In genomic region chr15:90230071-90230494, GRCh38 we compare ENCODE assay signal across 2 cellular contexts.
TF ChIP-seq lines count a peak whose summit lies in the region.

No MANE protein-coding gene starts in this region.

TF ChIP-seq in K562, 482 proteins besides CTCF, POLR2A, EP300 and RAD21 (continues in another document):
- TF ChIP-seq CCAR2 (IDR thresholded peaks at IDR 0.05; ENCODE audit: low read depth, low read length) (no peak), SMC3 (conservative IDR thresholded peaks at IDR 0.05; ENCODE audit: insufficient read depth, low read depth, low read length) (no peak), CSDE1 (IDR thresholded peaks at IDR 0.05) (no peak), ZNF79 (CRISPR knock-in tag; IDR thresholded peaks at IDR 0.05; ENCODE audit: low read depth) (no peak), SREBF2 (CRISPR knock-in tag; IDR thresholded peaks at IDR 0.05) (no peak), CGGBP1 (CRISPR knock-in tag; IDR thresholded peaks at IDR 0.05) (no peak), BHLHE40 (IDR thresholded peaks at IDR 0.05; ENCODE audit: low read length) (no peak), VEZF1 (CRISPR knock-in tag; IDR thresholded peaks at IDR 0.05) (no peak), RBFOX2 (IDR thresholded peaks at IDR 0.05; ENCODE audit: low read depth, low read length) (peak; percentile 17; the same call in 1 of the 2 replicates), TCF15 (CRISPR knock-in tag; IDR thresholded peaks at IDR 0.05) (no peak), ZNF133 (CRISPR knock-in tag; IDR thresholded peaks at IDR 0.05) (no peak), ARID3A (IDR thresholded peaks at IDR 0.05; ENCODE audit: borderline replicate concordance, low read depth, low read length) (no peak), PCBP1 (IDR thresholded peaks at IDR 0.05; ENCODE audit: low read depth, low read length, poor library complexity, severe bottlenecking) (no peak), POLR2B (IDR thresholded peaks at IDR 0.05; ENCODE audit: low read depth, partially characterized antibody) (peak; percentile 9), POLR2G (IDR thresholded peaks at IDR 0.05; ENCODE audit: low read depth, low read length) (peak; percentile 62), HDAC6 (IDR thresholded peaks at IDR 0.05; ENCODE audit: low read depth, low read length) (no peak), ETS2 (tag; IDR thresholded peaks at IDR 0.05; ENCODE audit: borderline replicate concordance, poor library complexity, severe bottlenecking) (no peak), ZNF436 (CRISPR knock-in tag; IDR thresholded peaks at IDR 0.05) (no peak), BMI1 (IDR thresholded peaks at IDR 0.05; ENCODE audit: low read length) (no peak), NBN (IDR thresholded peaks at IDR 0.05; ENCODE audit: low read depth) (no peak), MCM5 (IDR thresholded peaks at IDR 0.05; ENCODE audit: low read depth) (no peak), RAD51 (IDR thresholded peaks at IDR 0.05; ENCODE audit: borderline replicate concordance, low read depth) (no peak), CUX1 (CRISPR knock-in tag; IDR thresholded peaks at IDR 0.05) (no peak), TEAD1 (CRISPR knock-in tag; IDR thresholded peaks at IDR 0.05) (no peak)

TF ChIP-seq in SK-N-SH treated with all-trans-retinoic acid at 6 μM for 48 hours, 23 proteins besides CTCF, POLR2A, EP300 and RAD21:
- no peak for TF ChIP-seq ZNF70 (CRISPR knock-in tag; IDR thresholded peaks at IDR 0.05)
- TF ChIP-seq ISL1 (CRISPR knock-in tag; IDR thresholded peaks at IDR 0.05) = no peak
- TF ChIP-seq ESRRG (CRISPR knock-in tag; IDR thresholded peaks at IDR 0.05) = no peak
- TF ChIP-seq BACH2 (CRISPR knock-in tag; IDR thresholded peaks at IDR 0.05; ENCODE audit: borderline replicate concordance) = no peak
- no peak for TF ChIP-seq TOX (CRISPR knock-in tag; IDR thresholded peaks at IDR 0.05; ENCODE audit: borderline replicate concordance)
- TF ChIP-seq GLIS3 (CRISPR knock-in tag; IDR thresholded peaks at IDR 0.05) = no peak
- TF ChIP-seq ZNF565 (CRISPR knock-in tag; conservative IDR thresholded peaks at IDR 0.05; ENCODE audit: low read depth) = no peak
- no peak for TF ChIP-seq CSRNP3 (CRISPR knock-in tag; IDR thresholded peaks at IDR 0.05)
- no peak for TF ChIP-seq ARNTL (CRISPR knock-in tag; IDR thresholded peaks at IDR 0.05; ENCODE audit: borderline replicate concordance, low read depth)
- TF ChIP-seq RARB (CRISPR knock-in tag; IDR thresholded peaks at IDR 0.05) = no peak
- TF ChIP-seq CSDC2 (CRISPR knock-in tag; IDR thresholded peaks at IDR 0.05) = no peak
- no peak for TF ChIP-seq ZC3H10 (CRISPR knock-in tag; IDR thresholded peaks at IDR 0.05)
- no peak for TF ChIP-seq OSR1 (CRISPR knock-in tag; IDR thresholded peaks at IDR 0.05)
- no peak for TF ChIP-seq TCF4 (CRISPR knock-in tag; IDR thresholded peaks at IDR 0.05; ENCODE audit: borderline replicate concordance)
- TF ChIP-seq POU6F1 (CRISPR knock-in tag; IDR thresholded peaks at IDR 0.05; ENCODE audit: borderline replicate concordance, low read depth) = no peak
- no peak for TF ChIP-seq ZFP3 (CRISPR knock-in tag; IDR thresholded peaks at IDR 0.05)
- no peak for TF ChIP-seq CREB5 (CRISPR knock-in tag; IDR thresholded peaks at IDR 0.05; ENCODE audit: low read depth)
- no peak for TF ChIP-seq ZFP30 (CRISPR knock-in tag; IDR thresholded peaks at IDR 0.05)
- no peak for TF ChIP-seq ZNF8 (CRISPR knock-in tag; IDR thresholded peaks at IDR 0.05)
